Comparison of ENCODE assay signal across 24 cellular contexts in the genomic region with DNA sequence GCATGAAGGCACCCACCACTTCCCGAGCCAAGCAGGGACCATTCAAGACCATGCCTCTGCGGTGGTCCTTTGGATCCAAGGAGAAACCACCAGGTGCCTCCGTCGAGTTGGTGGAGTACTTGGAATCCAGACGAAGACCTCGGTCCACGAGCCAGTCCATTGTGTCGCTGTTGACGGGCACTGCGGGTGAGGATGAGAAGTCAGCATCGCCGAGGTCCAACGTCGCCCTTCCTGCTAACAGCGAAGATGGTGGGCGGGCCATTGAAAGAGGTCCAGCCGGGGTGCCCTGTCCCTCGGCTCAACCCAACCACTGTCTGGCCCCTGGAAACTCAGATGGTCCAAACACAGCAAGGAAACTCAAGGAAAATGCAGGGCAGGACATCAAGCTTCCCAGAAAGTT.
DNase-seq lines count a peak whose midpoint lies in the region; FAIRE-seq and TF ChIP-seq lines count a peak whose summit lies in the region.
"Had no signal": no experiment of that assay in that cellular context is flagged by ENCODE, and none has a peak within 500 bp of the region (broad histone marks: within the 10 kb centered on the region; RNA-seq: fewer than 3 reads in every experiment).

No MANE protein-coding gene starts in this region.

- H2BK15ac ChIP-seq in H1 (ENCODE audit: low read length) = no peak overlapping the region

- H2BK120ac ChIP-seq in H1 (replicated peaks; ENCODE audit: low read depth, low read length) = no peak overlapping the region

- no peak overlapping the region for H3K4ac ChIP-seq in H1 (replicated peaks; ENCODE audit: insufficient read length, low read depth, low read length)

- no peak overlapping the region for H3K4me3 Mint-ChIP-seq in neural crest cell
- no peak overlapping the region for H3K4me3 Mint-ChIP-seq in osteocyte (ENCODE audit: unreplicated experiment)
- H3K4me3 Mint-ChIP-seq in Caco-2 (ENCODE audit: unreplicated experiment) = no peak overlapping the region
- H3K4me3 Mint-ChIP-seq: B cell; CD4-positive, alpha-beta T cell; CD8-positive, alpha-beta T cell had no signal

- no peak overlapping the region for H2BK12ac ChIP-seq in H1 (ENCODE audit: low read depth, low read length)

- no peak for DNase-seq in H1 (ENCODE audit: low read depth in 1 of 2, low spot score in 2 of 2)
- DNase-seq in neural crest cell (ENCODE audit: low read depth, low spot score) = no peak
- peak; percentile 82 for DNase-seq in osteocyte (ENCODE audit: extremely low spot score, unreplicated experiment)
- DNase-seq in GM19239 (ENCODE audit: insufficient read length, low spot score) = no peak
- DNase-seq in stimulated activated CD4-positive, alpha-beta T cell treated with anti-CD3 and anti-CD28 coated beads, Interleukin-15, amount 100 ng/mL, for 24 hours = no peak
- DNase-seq in Caco-2 = no peak
- DNase-seq: AML-193; CD4-positive, alpha-beta T cell; CD8-positive, alpha-beta T cell; DMS 273 treated with DMSO at 0.1 percent for 48 hours; DMS153; DMS53; DMS79; DND-41; EL; GDM1 had no signal

- WGBS in H1 (ENCODE audit: extremely low coverage in 1 of 2, insufficient coverage in 1 of 2, insufficient read length in 1 of 2, insufficient replicate concordance in 2 of 2, low coverage in 1 of 2, low lambda C conversion rate in 2 of 2, missing lambda C conversion rate in 1 of 2), 2 experiments = 95% methylated on average over 18 of the region's 18 CpGs; no CpG with 5 or more reads in 1 of the 2 experiments

- intact Hi-C loops in Caco-2 (cut with micrococcal nuclease; ENCODE audit: unreplicated experiment) = no loop called here

- no TSS peak for BruUV-seq in Caco-2 (replicated peaks; lab: Mats Ljungman, UMichigan)

- H3K14ac ChIP-seq in H1 (ENCODE audit: insufficient read length) = no peak overlapping the region

- no peak overlapping the region for H4K91ac ChIP-seq in H1 (replicated peaks; ENCODE audit: insufficient read length, low read length)

- H3K4me2 ChIP-seq in H1 (ENCODE audit: insufficient read depth in 1 of 2, low read depth in 2 of 2, low read length in 2 of 2) = no peak overlapping the region
- H3K4me2 ChIP-seq: A549; BLaER1 treated with 17β-estradiol and CSF1 and Interleukin-3, amounts not matched to agents 10 nM and 100 nM had no signal

- H2BK20ac ChIP-seq in H1 (ENCODE audit: low read length) = no peak overlapping the region

- TF ChIP-seq CTCF in H1 (IDR thresholded peaks at IDR 0.05; ENCODE audit: control extremely low read depth in 1 of 3, insufficient read depth in 1 of 3, low read depth in 1 of 3, low read length in 3 of 3) = no peak
- TF ChIP-seq CTCF in neural crest cell (conservative IDR thresholded peaks at IDR 0.05) = no peak
- no peak for TF ChIP-seq CTCF in osteocyte (IDR thresholded peaks at IDR 0.05)
- no peak for TF ChIP-seq CTCF in Caco-2 (IDR thresholded peaks at IDR 0.05; ENCODE audit: insufficient read depth in 1 of 2, low read depth in 1 of 2, low read length in 1 of 2, severe bottlenecking in 1 of 2, unreplicated experiment in 1 of 2)

- H3K4me1 ChIP-seq in H1 (replicated peaks in 1 of 4; ENCODE audit: control insufficient read depth in 3 of 4, insufficient read depth in 4 of 4, low read length in 3 of 4) (no peaks in the 10 kb centered on the region), Caco-2 (no peaks in the 10 kb centered on the region)

- H4K8ac ChIP-seq in H1 (ENCODE audit: extremely low read depth, insufficient read depth, low read length) = 0 out of 2 replicates have a peak overlapping the region, but pooled peaks have one; percentile 42

- FAIRE-seq in H1 (lab: Jason Lieb, UNC) (no peak), GM19239 (lab: Jason Lieb, UNC) (no peak)
- FAIRE-seq: A549, GM12878, GM12892, GM18507 had no signal

- H3K27me3 ChIP-seq in H1 (replicated peaks in 1 of 4; ENCODE audit: control insufficient read depth in 3 of 4, extremely low read depth in 1 of 4, insufficient read depth in 3 of 4, low read length in 3 of 4) (no peaks in the 10 kb centered on the region), Caco-2 (replicated peaks; ENCODE audit: control insufficient read depth, insufficient read depth, low read length) (no peaks in the 10 kb centered on the region)
- H3K27me3 ChIP-seq: BLaER1 treated with 17β-estradiol and CSF1 and Interleukin-3, amounts not matched to agents 10 nM and 100 nM had no signal

- no peak for TF ChIP-seq EP300 in H1 (IDR thresholded peaks at IDR 0.05; ENCODE audit: borderline replicate concordance in 1 of 2, low read depth in 2 of 2, low read length in 2 of 2)

- no peak overlapping the region for H2AFZ ChIP-seq in H1 (ENCODE audit: low read length)

- no peaks in the 10 kb centered on the region for H3K23me2 ChIP-seq in H1 (ENCODE audit: low read depth, low read length)

- no peak for TF ChIP-seq RAD21 in H1 (IDR thresholded peaks at IDR 0.05 in 1 of 2, conservative IDR thresholded peaks at IDR 0.05 in 1 of 2; ENCODE audit: low read depth in 2 of 2, low read length in 2 of 2)

- no peak for TF ChIP-seq POLR2A in H1 (IDR thresholded peaks at IDR 0.05; ENCODE audit: control extremely low read depth in 1 of 2, low read depth in 2 of 2, low read length in 2 of 2)

- no peak overlapping the region for H3K56ac ChIP-seq in H1 (replicated peaks; ENCODE audit: insufficient read length, low read depth, low read length)

- H3K9ac ChIP-seq in H1 (replicated peaks in 1 of 4; ENCODE audit: extremely low read depth in 1 of 4, low read depth in 3 of 4, low read length in 3 of 4) = no peak overlapping the region
- H3K9ac ChIP-seq: BLaER1 treated with 17β-estradiol and CSF1 and Interleukin-3, amounts not matched to agents 10 nM and 100 nM had no signal

- H3K27ac Mint-ChIP-seq in neural crest cell (ENCODE audit: unreplicated experiment) = peak overlapping the region; percentile 35
- H3K27ac Mint-ChIP-seq in osteocyte (ENCODE audit: unreplicated experiment) = no peak overlapping the region
- no peak overlapping the region for H3K27ac Mint-ChIP-seq in Caco-2 (ENCODE audit: unreplicated experiment)
- H3K27ac Mint-ChIP-seq: B cell; CD4-positive, alpha-beta T cell; CD8-positive, alpha-beta T cell had no signal

- POLR2A ChIA-PET in H1 (lab: Charles Lee; ENCODE audit: partially characterized antibody) = no interaction called here
- POLR2A ChIA-PET in Caco-2 (lab: Charles Lee) = no interaction called here

- H4K20me1 ChIP-seq in H1 (replicated peaks in 1 of 2; ENCODE audit: control insufficient read depth in 1 of 2, insufficient read depth in 2 of 2, low read length in 2 of 2) = peaks cover 0 to 2% of the 10 kb centered on the region in 2 experiments
- H4K20me1 ChIP-seq: BLaER1 treated with 17β-estradiol and CSF1 and Interleukin-3, amounts not matched to agents 10 nM and 100 nM had no signal

- H3K36me3 ChIP-seq in H1 (ENCODE audit: control insufficient read depth in 2 of 4, insufficient read depth in 4 of 4, low read length in 3 of 4) (peaks cover 0 to 3% (median 0%) of the 10 kb centered on the region in 4 experiments; a peak in 1 of 8 replicates), Caco-2 (ENCODE audit: control insufficient read depth, insufficient read depth, low read length) (no peaks in the 10 kb centered on the region)

- H3K9me3 ChIP-seq in H1 (ENCODE audit: insufficient read depth in 2 of 2, low read depth in 1 of 2, low read length in 1 of 2) (peaks cover 13 to 14% of the 10 kb centered on the region in 2 experiments; a peak in 3 of 4 replicates), Caco-2 (no peaks in the 10 kb centered on the region)
- H3K9me3 ChIP-seq: A549 had no signal

- no peak overlapping the region for H2BK5ac ChIP-seq in H1 (ENCODE audit: low read depth, low read length)

- no peaks in the 10 kb centered on the region for H3K79me1 ChIP-seq in H1 (ENCODE audit: low read depth, low read length)

- no peak overlapping the region for H3K4me3 ChIP-seq in H1 (ENCODE audit: extremely low read depth in 1 of 4, insufficient read depth in 2 of 4, low read depth in 3 of 4, low read length in 4 of 4)
- no peak overlapping the region for H3K4me3 ChIP-seq in Caco-2 (ENCODE audit: low read depth, low read length)
- H3K4me3 ChIP-seq: A549; BLaER1 treated with 17β-estradiol and CSF1 and Interleukin-3, amounts not matched to agents 10 nM and 100 nM; GM12878 had no signal

- H2AK5ac ChIP-seq in H1 (ENCODE audit: low read depth, low read length) = no peak overlapping the region

- H3K27me3 Mint-ChIP-seq in neural crest cell (ENCODE audit: low read depth) (no peaks in the 10 kb centered on the region), osteocyte (ENCODE audit: unreplicated experiment) (no peaks in the 10 kb centered on the region), Caco-2 (ENCODE audit: insufficient read depth, unreplicated experiment) (no peaks in the 10 kb centered on the region)

- no peak overlapping the region for H3K18ac ChIP-seq in H1 (ENCODE audit: extremely low read depth, low read length)

- CTCF ChIA-PET in H1 (lab: Charles Lee; ENCODE audit: partially characterized antibody) (interaction anchor here (0.8 to 5.3 kb wide), 19 partner anchors 10 to 1661 kb away, joined by 3 to 20 read pairs (median 7); no protein-coding TSS in a partner anchor), Caco-2 (lab: Charles Lee) (interaction anchor here (1.1 to 1.6 kb wide), 2 partner anchors 40 to 200 kb away, joined by 3 to 12 read pairs; no protein-coding TSS in a partner anchor)

- no peaks in the 10 kb centered on the region for H3K9me3 Mint-ChIP-seq in neural crest cell
- no peaks in the 10 kb centered on the region for H3K9me3 Mint-ChIP-seq in osteocyte (ENCODE audit: unreplicated experiment)
- H3K9me3 Mint-ChIP-seq in Caco-2 (ENCODE audit: unreplicated experiment) = no peaks in the 10 kb centered on the region
- H3K9me3 Mint-ChIP-seq: CD4-positive, alpha-beta T cell; CD8-positive, alpha-beta T cell had no signal

- H4K5ac ChIP-seq in H1 (ENCODE audit: insufficient read length, low read depth, low read length) = no peak overlapping the region

- H3K23ac ChIP-seq in H1 (ENCODE audit: insufficient read length) = no peak overlapping the region

- H3K4me1 Mint-ChIP-seq in neural crest cell = peaks cover 27% of the 10 kb centered on the region
- peaks cover 15% of the 10 kb centered on the region for H3K4me1 Mint-ChIP-seq in osteocyte (ENCODE audit: unreplicated experiment)
- no peaks in the 10 kb centered on the region for H3K4me1 Mint-ChIP-seq in Caco-2 (ENCODE audit: low read depth, unreplicated experiment)
- H3K4me1 Mint-ChIP-seq: B cell had no signal

- no peaks in the 10 kb centered on the region for H3K79me2 ChIP-seq in H1 (ENCODE audit: control insufficient read depth in 1 of 2, insufficient read depth in 2 of 2, low read length in 2 of 2)

- H3K36me3 Mint-ChIP-seq in neural crest cell (ENCODE audit: low read depth) (peaks cover 3% of the 10 kb centered on the region), osteocyte (ENCODE audit: unreplicated experiment) (peaks cover 2% of the 10 kb centered on the region), Caco-2 (ENCODE audit: insufficient read depth, unreplicated experiment) (peaks cover 5% of the 10 kb centered on the region)
- H3K36me3 Mint-ChIP-seq: CD8-positive, alpha-beta T cell had no signal

- H3K27ac ChIP-seq in H1 (ENCODE audit: low read depth, low read length) = no peak overlapping the region
- H3K27ac ChIP-seq: 22Rv1; BLaER1 treated with 17β-estradiol and CSF1 and Interleukin-3, amounts not matched to agents 10 nM and 100 nM; C4-2B had no signal

TF ChIP-seq in H1, 55 proteins besides CTCF, POLR2A, EP300 and RAD21 (continues in another document):
- no peak for TF ChIP-seq JUND (IDR thresholded peaks at IDR 0.05; ENCODE audit: low read length)
- TF ChIP-seq FOSL1 (IDR thresholded peaks at IDR 0.05; ENCODE audit: insufficient read depth, low read depth, low read length) = no peak
